7 cellular contexts compared by ENCODE assay signal in genomic region chr6:14073781-14074354, GRCh38. TPM values are rescaled to one million over a fixed set of nuclear protein-coding genes. Genes with fewer than 3 reads are reported as not detected.
DNase-seq lines count a peak whose midpoint lies in the region; ATAC-seq and TF ChIP-seq lines count a peak whose summit lies in the region.
"Not testable (repeated sequence)": the region's sequence is repeated elsewhere in the genome, so short reads cannot be mapped to it uniquely, and the experiment has no call there.

No MANE protein-coding gene starts in this region.

- H3K27ac Mint-ChIP-seq in activated B cell treated with CpG ODN at 0.5 μM for 24 hours (peak overlapping the region; percentile 95), mesothelial cell of epicardium (peak overlapping the region; percentile 96)
- peak overlapping the region; percentile 94 for H3K27ac Mint-ChIP-seq in activated T-helper 1 cell treated with anti-CD3 and anti-CD28 coated beads, Interleukin-12 subunit alpha, Interleukin-12 subunit beta, Interleukin-2, Interleukin-4 antibody, amounts not matched to agents 30 ng/mL and 10 ng/mL and 1 ng/mL, durations not matched to agents 14 hours and 24 hours and 36 hours
- H3K27ac Mint-ChIP-seq in activated naive CD8-positive, alpha-beta T cell treated with anti-CD3 and anti-CD28 coated beads, Interleukin-2, amount 10 ng/mL, durations not matched to agents 7 days and 5 days: peak overlapping the region; percentile 67
- peak overlapping the region; percentile 100 for H3K27ac Mint-ChIP-seq in stimulated activated memory B cell treated with anti-CD40 and anti-IgM and Interleukin-4, amounts not matched to agents 10 μg/mL and 1 μg/mL and 100 μg/mL, for 72 hours

- TF ChIP-seq CTCF in GM12865 (IDR thresholded peaks at IDR 0.05; ENCODE audit: insufficient read depth, low read depth, low read length, missing control alignments); OCI-LY7 (conservative IDR thresholded peaks at IDR 0.05; ENCODE audit: low read length); activated B cell treated with CpG ODN at 0.5 μM for 24 hours (IDR thresholded peaks at IDR 0.05); mesothelial cell of epicardium (IDR thresholded peaks at IDR 0.05; ENCODE audit: unreplicated experiment): not testable (repeated sequence)

- not testable (repeated sequence) for H3K27me3 Mint-ChIP-seq in activated B cell treated with CpG ODN at 0.5 μM for 24 hours; activated T-helper 1 cell treated with anti-CD3 and anti-CD28 coated beads, Interleukin-12 subunit alpha, Interleukin-12 subunit beta, Interleukin-2, Interleukin-4 antibody, amounts not matched to agents 30 ng/mL and 10 ng/mL and 1 ng/mL, durations not matched to agents 14 hours and 24 hours and 36 hours (ENCODE audit: insufficient read depth); activated naive CD8-positive, alpha-beta T cell treated with anti-CD3 and anti-CD28 coated beads, Interleukin-2, amount 10 ng/mL, durations not matched to agents 7 days and 5 days; mesothelial cell of epicardium (ENCODE audit: low read depth); stimulated activated memory B cell treated with anti-CD40 and anti-IgM and Interleukin-4, amounts not matched to agents 10 μg/mL and 1 μg/mL and 100 μg/mL, for 72 hours

- not testable (repeated sequence) for BruUV-seq in OCI-LY7 (replicated peaks; lab: Mats Ljungman, UMichigan)

- H3K4me3 ChIP-seq in GM12865 (ENCODE audit: low read depth, low read length); OCI-LY7 (ENCODE audit: low read depth, low read length, poor library complexity, severe bottlenecking): not testable (repeated sequence)

- not testable (repeated sequence) for H3K79me2 ChIP-seq in OCI-LY7 (ENCODE audit: insufficient read depth, low read depth, low read length)

- not testable (repeated sequence) for H3K9me2 ChIP-seq in OCI-LY7 (ENCODE audit: insufficient read depth, low read length)

- peaks cover 16% of the 10 kb centered on the region for H3K4me1 ChIP-seq in OCI-LY7 (ENCODE audit: insufficient read depth, low read length, poor library complexity, severe bottlenecking)

- peak overlapping the region; percentile 70 for H3K4me3 Mint-ChIP-seq in activated B cell treated with CpG ODN at 0.5 μM for 24 hours
- peak overlapping the region; percentile 84 for H3K4me3 Mint-ChIP-seq in activated T-helper 1 cell treated with anti-CD3 and anti-CD28 coated beads, Interleukin-12 subunit alpha, Interleukin-12 subunit beta, Interleukin-2, Interleukin-4 antibody, amounts not matched to agents 30 ng/mL and 10 ng/mL and 1 ng/mL, durations not matched to agents 14 hours and 24 hours and 36 hours
- not testable (repeated sequence) for H3K4me3 Mint-ChIP-seq in activated naive CD8-positive, alpha-beta T cell treated with anti-CD3 and anti-CD28 coated beads, Interleukin-2, amount 10 ng/mL, durations not matched to agents 7 days and 5 days; mesothelial cell of epicardium
- H3K4me3 Mint-ChIP-seq in stimulated activated memory B cell treated with anti-CD40 and anti-IgM and Interleukin-4, amounts not matched to agents 10 μg/mL and 1 μg/mL and 100 μg/mL, for 72 hours: peak overlapping the region; percentile 85

- peak; percentile 63 for ATAC-seq in activated B cell treated with CpG ODN at 0.5 μM for 24 hours (ENCODE audit: low read depth)
- ATAC-seq in activated naive CD8-positive, alpha-beta T cell treated with anti-CD3 and anti-CD28 coated beads, Interleukin-2, amount 10 ng/mL, durations not matched to agents 7 days and 5 days (ENCODE audit: low read depth): not testable (repeated sequence)
- ATAC-seq in stimulated activated memory B cell treated with anti-CD40 and anti-IgM and Interleukin-4, amounts not matched to agents 10 μg/mL and 1 μg/mL and 100 μg/mL, for 72 hours: peak; percentile 49

- DNase-seq in GM12865 (ENCODE audit: low read depth): peak; percentile 30
- DNase-seq in OCI-LY7 (ENCODE audit: low spot score); activated B cell treated with CpG ODN at 0.5 μM for 24 hours; activated T-helper 1 cell treated with anti-CD3 and anti-CD28 coated beads, Interleukin-12 subunit alpha, Interleukin-12 subunit beta, Interleukin-2, Interleukin-4 antibody, amounts not matched to agents 30 ng/mL and 10 ng/mL and 1 ng/mL, durations not matched to agents 14 hours and 24 hours and 36 hours (ENCODE audit: low spot score); activated naive CD8-positive, alpha-beta T cell treated with anti-CD3 and anti-CD28 coated beads, Interleukin-2, amount 10 ng/mL, durations not matched to agents 7 days and 5 days; mesothelial cell of epicardium (ENCODE audit: low spot score in 2 of 2, unreplicated experiment in 2 of 2): not testable (repeated sequence)

- POLR2A ChIA-PET in OCI-LY7 (lab: Charles Lee) (interaction anchor here (0.6 to 1.1 kb wide), 5 partner anchors 61 to 1799 kb away, joined by 3 read pairs; no protein-coding TSS in a partner anchor), activated B cell treated with CpG ODN at 0.5 μM for 24 hours (lab: Charles Lee) (interaction anchor here (0.7 to 16.4 kb wide), 10 partner anchors 12 to 262 kb away, joined by 3 to 349 read pairs (median 23); partner anchors contain the start of genes CD83 and RNF182)
- POLR2A ChIA-PET in activated naive CD8-positive, alpha-beta T cell treated with anti-CD3 and anti-CD28 coated beads, Interleukin-2, amount 10 ng/mL, durations not matched to agents 7 days and 5 days (lab: Charles Lee): not testable (repeated sequence)

- CTCF ChIA-PET in OCI-LY7 (lab: Charles Lee; ENCODE audit: unreplicated experiment): not testable (repeated sequence)
- CTCF ChIA-PET in activated B cell treated with CpG ODN at 0.5 μM for 24 hours (lab: Charles Lee): interaction anchor here (1.7 to 3.8 kb wide), 2 partner anchors 18 to 36 kb away, joined by 5 to 15 read pairs; no protein-coding TSS in a partner anchor

- not testable (repeated sequence) for H3K36me3 Mint-ChIP-seq in activated B cell treated with CpG ODN at 0.5 μM for 24 hours (ENCODE audit: low read depth); activated T-helper 1 cell treated with anti-CD3 and anti-CD28 coated beads, Interleukin-12 subunit alpha, Interleukin-12 subunit beta, Interleukin-2, Interleukin-4 antibody, amounts not matched to agents 30 ng/mL and 10 ng/mL and 1 ng/mL, durations not matched to agents 14 hours and 24 hours and 36 hours (ENCODE audit: low read depth); activated naive CD8-positive, alpha-beta T cell treated with anti-CD3 and anti-CD28 coated beads, Interleukin-2, amount 10 ng/mL, durations not matched to agents 7 days and 5 days; mesothelial cell of epicardium; stimulated activated memory B cell treated with anti-CD40 and anti-IgM and Interleukin-4, amounts not matched to agents 10 μg/mL and 1 μg/mL and 100 μg/mL, for 72 hours

- not testable (repeated sequence) for H3K4me2 ChIP-seq in OCI-LY7 (ENCODE audit: low read length)

- H3K4me1 Mint-ChIP-seq in activated B cell treated with CpG ODN at 0.5 μM for 24 hours (peaks cover 68% of the 10 kb centered on the region), mesothelial cell of epicardium (peaks cover 18% of the 10 kb centered on the region)
- peaks cover 65% of the 10 kb centered on the region for H3K4me1 Mint-ChIP-seq in activated T-helper 1 cell treated with anti-CD3 and anti-CD28 coated beads, Interleukin-12 subunit alpha, Interleukin-12 subunit beta, Interleukin-2, Interleukin-4 antibody, amounts not matched to agents 30 ng/mL and 10 ng/mL and 1 ng/mL, durations not matched to agents 14 hours and 24 hours and 36 hours (ENCODE audit: low read depth)
- H3K4me1 Mint-ChIP-seq in activated naive CD8-positive, alpha-beta T cell treated with anti-CD3 and anti-CD28 coated beads, Interleukin-2, amount 10 ng/mL, durations not matched to agents 7 days and 5 days: peaks cover 18% of the 10 kb centered on the region
- H3K4me1 Mint-ChIP-seq in stimulated activated memory B cell treated with anti-CD40 and anti-IgM and Interleukin-4, amounts not matched to agents 10 μg/mL and 1 μg/mL and 100 μg/mL, for 72 hours: peaks cover 67% of the 10 kb centered on the region

- intact Hi-C loops in OCI-LY7 (cut with micrococcal nuclease; ENCODE audit: unreplicated experiment): loop anchor here (10.0 kb wide), 1 partner anchor 459 kb away; the partner anchor contains the start of gene NOL7
- intact Hi-C loops in activated B cell treated with CpG ODN at 0.5 μM for 24 hours (cut with micrococcal nuclease): not testable (repeated sequence)
- intact Hi-C loops in activated T-helper 1 cell treated with anti-CD3 and anti-CD28 coated beads, Interleukin-12 subunit alpha, Interleukin-12 subunit beta, Interleukin-2, Interleukin-4 antibody, amounts not matched to agents 30 ng/mL and 10 ng/mL and 1 ng/mL, durations not matched to agents 14 hours and 24 hours and 36 hours (cut with micrococcal nuclease): loop anchor here (2.0 kb wide), 1 partner anchor 499 kb away; the partner anchor contains the start of gene SIRT5

- not testable (repeated sequence) for H3K27ac ChIP-seq in OCI-LY7 (ENCODE audit: low read depth, low read length, poor library complexity, severe bottlenecking)

- H3K9me3 Mint-ChIP-seq in activated B cell treated with CpG ODN at 0.5 μM for 24 hours; activated T-helper 1 cell treated with anti-CD3 and anti-CD28 coated beads, Interleukin-12 subunit alpha, Interleukin-12 subunit beta, Interleukin-2, Interleukin-4 antibody, amounts not matched to agents 30 ng/mL and 10 ng/mL and 1 ng/mL, durations not matched to agents 14 hours and 24 hours and 36 hours; activated naive CD8-positive, alpha-beta T cell treated with anti-CD3 and anti-CD28 coated beads, Interleukin-2, amount 10 ng/mL, durations not matched to agents 7 days and 5 days; mesothelial cell of epicardium; stimulated activated memory B cell treated with anti-CD40 and anti-IgM and Interleukin-4, amounts not matched to agents 10 μg/mL and 1 μg/mL and 100 μg/mL, for 72 hours: not testable (repeated sequence)

- not testable (repeated sequence) for H4K20me1 ChIP-seq in OCI-LY7 (ENCODE audit: insufficient read depth, low read length)

- H3K36me3 ChIP-seq in OCI-LY7 (ENCODE audit: insufficient read depth, low read length): not testable (repeated sequence)

- H3K9me3 ChIP-seq in OCI-LY7 (ENCODE audit: low read length): not testable (repeated sequence)

- H2AFZ ChIP-seq in OCI-LY7 (ENCODE audit: low read length): peak overlapping the region; percentile 100; the same call in 1 of the 2 replicates

RNA-seq across cellular contexts. Expression of gene CD83, which starts 43.7 kb away (rescaled TPM):
- 26.2 and 29.7 TPM in 2 replicates for total RNA-seq in OCI-LY7 (2014; rRNA removed; shearing (Covaris generic))
- total RNA-seq in OCI-LY7 (2022) (12.1 and 15.0 TPM in 2 replicates), activated B cell treated with CpG ODN at 0.5 μM for 24 hours (483 and 492 TPM in 2 replicates), mesothelial cell of epicardium (6.7 to 7.4 TPM (median 7.2 TPM) in 3 replicates)
- 101 and 107 TPM in 2 replicates for total RNA-seq in activated T-helper 1 cell treated with anti-CD3 and anti-CD28 coated beads, Interleukin-12 subunit alpha, Interleukin-12 subunit beta, Interleukin-2, Interleukin-4 antibody, amounts not matched to agents 30 ng/mL and 10 ng/mL and 1 ng/mL, durations not matched to agents 14 hours and 24 hours and 36 hours
- 10 to 100 TPM; 10.5 to 11.5 TPM for total RNA-seq in activated naive CD8-positive, alpha-beta T cell treated with anti-CD3 and anti-CD28 coated beads, Interleukin-2, amount 10 ng/mL, durations not matched to agents 7 days and 5 days
